In genomic region chr22:30372915-30373314, GRCh38 we compare ENCODE assay signal across 25 cellular contexts. TPM values are rescaled to one million over a fixed set of nuclear protein-coding genes. Genes with fewer than 3 reads are reported as not detected.
DNase-seq lines count a peak whose midpoint lies in the region; ATAC-seq and TF ChIP-seq lines count a peak whose summit lies in the region.
"Had no signal": no experiment of that assay in that cellular context is flagged by ENCODE, and none has a peak within 500 bp of the region (broad histone marks: within the 10 kb centered on the region; RNA-seq: fewer than 3 reads in every experiment).

No MANE protein-coding gene starts in this region.

- no peak overlapping the region for H3K4me3 ChIP-seq in NB4 (ENCODE audit: low read depth, low read length)
- no peak overlapping the region for H3K4me3 ChIP-seq in WERI-Rb-1 (ENCODE audit: low read depth, low read length)
- no peak overlapping the region for H3K4me3 ChIP-seq in naive thymus-derived CD4-positive, alpha-beta T cell (ENCODE audit: low read length)
- H3K4me3 ChIP-seq: body of pancreas, sigmoid colon, testis, uterus had no signal

- H3K4me1 Mint-ChIP-seq in CD14-positive monocyte: peaks cover 13% of the 10 kb centered on the region
- no peaks in the 10 kb centered on the region for H3K4me1 Mint-ChIP-seq in naive thymus-derived CD4-positive, alpha-beta T cell
- H3K4me1 Mint-ChIP-seq in activated naive CD4-positive, alpha-beta T cell treated with anti-CD3 and anti-CD28 coated beads for 36 hours (ENCODE audit: low read depth): no peaks in the 10 kb centered on the region
- peaks cover 27% of the 10 kb centered on the region for H3K4me1 Mint-ChIP-seq in glutamatergic neuron (ENCODE audit: low read depth, unreplicated experiment)
- H3K4me1 Mint-ChIP-seq: activated CD8-positive, alpha-beta memory T cell treated with anti-CD3 and anti-CD28 coated beads, Interleukin-2, amount 10 ng/mL, durations not matched to agents 7 days and 5 days had no signal

- DNase-seq in CD14-positive monocyte (ENCODE audit: low spot score) (peak; percentile 65), NB4 (ENCODE audit: low read depth) (peak; percentile 72), WERI-Rb-1 (no peak), NCI-H187 (lab: John Stamatoyannopoulos, UW) (no peak), T-helper 1 cell (no peak), glutamatergic neuron (no peak)
- no peak for DNase-seq in naive thymus-derived CD4-positive, alpha-beta T cell
- no peak for DNase-seq in activated naive CD4-positive, alpha-beta T cell treated with anti-CD3 and anti-CD28 coated beads for 36 hours
- DNase-seq: activated CD4-positive, alpha-beta T cell treated with anti-CD3 and anti-CD28 coated beads, Interleukin-2, amount 50 U/mL, for 1 hour; activated CD8-positive, alpha-beta memory T cell treated with anti-CD3 and anti-CD28 coated beads, Interleukin-2, amount 10 ng/mL, durations not matched to agents 7 days and 5 days; activated naive CD4-positive, alpha-beta T cell; activated T-cell treated with anti-CD3 and anti-CD28 coated beads, Interleukin-2, amount 50 U/mL, for 48 hours; cerebellar nuclear complex; GOT3; kidney; NCI-H2029 treated with DMSO at 0.1 percent for 48 hours; NCI-H226; posterior cingulate gyrus; sigmoid colon; stimulated activated naive CD4-positive, alpha-beta T cell; testis; uterus had no signal

- H3K27ac Mint-ChIP-seq in CD14-positive monocyte: peak overlapping the region; percentile 82 to 92 (median 86)
- H3K27ac Mint-ChIP-seq in naive thymus-derived CD4-positive, alpha-beta T cell: no peak overlapping the region
- H3K27ac Mint-ChIP-seq in activated naive CD4-positive, alpha-beta T cell treated with anti-CD3 and anti-CD28 coated beads for 36 hours: no peak overlapping the region
- no peak overlapping the region for H3K27ac Mint-ChIP-seq in glutamatergic neuron (ENCODE audit: unreplicated experiment)
- H3K27ac Mint-ChIP-seq: activated CD8-positive, alpha-beta memory T cell treated with anti-CD3 and anti-CD28 coated beads, Interleukin-2, amount 10 ng/mL, durations not matched to agents 7 days and 5 days; CD8-positive, alpha-beta T cell had no signal

- no peak for TF ChIP-seq POLR2A in NB4 (IDR thresholded peaks at IDR 0.05; ENCODE audit: extremely low read depth, insufficient read length)

- peak; percentile 62 for ATAC-seq in naive thymus-derived CD4-positive, alpha-beta T cell
- ATAC-seq: activated CD8-positive, alpha-beta memory T cell treated with anti-CD3 and anti-CD28 coated beads, Interleukin-2, amount 10 ng/mL, durations not matched to agents 7 days and 5 days; body of pancreas; CD8-positive, alpha-beta T cell; SK-N-SH treated with all-trans-retinoic acid at 6 μM for 48 hours had no signal

- no peaks in the 10 kb centered on the region for H3K4me1 ChIP-seq in naive thymus-derived CD4-positive, alpha-beta T cell (ENCODE audit: control insufficient read depth in 2 of 2, insufficient read depth in 2 of 2, low read length in 2 of 2)
- H3K4me1 ChIP-seq: body of pancreas, sigmoid colon, testis, uterus had no signal

- no peaks in the 10 kb centered on the region for H3K27me3 ChIP-seq in WERI-Rb-1 (ENCODE audit: insufficient read depth, low read depth, severe bottlenecking)
- no peaks in the 10 kb centered on the region for H3K27me3 ChIP-seq in naive thymus-derived CD4-positive, alpha-beta T cell (ENCODE audit: control insufficient read depth in 2 of 2, insufficient read depth in 2 of 2, low read length in 2 of 2)
- H3K27me3 ChIP-seq: body of pancreas, sigmoid colon, testis, uterus had no signal

- peaks cover 0 to 2% (median 0%) of the 10 kb centered on the region in 3 donors for H3K27me3 Mint-ChIP-seq in CD14-positive monocyte (ENCODE audit: low read depth in 3 of 3)
- no peaks in the 10 kb centered on the region for H3K27me3 Mint-ChIP-seq in naive thymus-derived CD4-positive, alpha-beta T cell
- no peaks in the 10 kb centered on the region for H3K27me3 Mint-ChIP-seq in activated naive CD4-positive, alpha-beta T cell treated with anti-CD3 and anti-CD28 coated beads for 36 hours (ENCODE audit: low read depth)
- H3K27me3 Mint-ChIP-seq in glutamatergic neuron (ENCODE audit: unreplicated experiment): peaks cover 17% of the 10 kb centered on the region
- H3K27me3 Mint-ChIP-seq: activated CD8-positive, alpha-beta memory T cell treated with anti-CD3 and anti-CD28 coated beads, Interleukin-2, amount 10 ng/mL, durations not matched to agents 7 days and 5 days had no signal

- intact Hi-C loops in CD14-positive monocyte (cut with micrococcal nuclease): no loop called here
- intact Hi-C loops in naive thymus-derived CD4-positive, alpha-beta T cell (cut with micrococcal nuclease): no loop called here
- intact Hi-C loops in activated naive CD4-positive, alpha-beta T cell treated with anti-CD3 and anti-CD28 coated beads for 36 hours (cut with micrococcal nuclease): no loop called here

- H3K36me3 Mint-ChIP-seq in CD14-positive monocyte (peaks cover 4 to 8% of the 10 kb centered on the region in 2 donors), glutamatergic neuron (ENCODE audit: unreplicated experiment) (no peaks in the 10 kb centered on the region)
- H3K36me3 Mint-ChIP-seq in naive thymus-derived CD4-positive, alpha-beta T cell: peaks cover 0 to 2% (median 0%) of the 10 kb centered on the region in 5 donors
- no peaks in the 10 kb centered on the region for H3K36me3 Mint-ChIP-seq in activated naive CD4-positive, alpha-beta T cell treated with anti-CD3 and anti-CD28 coated beads for 36 hours (ENCODE audit: low read depth)
- H3K36me3 Mint-ChIP-seq: activated CD8-positive, alpha-beta memory T cell treated with anti-CD3 and anti-CD28 coated beads, Interleukin-2, amount 10 ng/mL, durations not matched to agents 7 days and 5 days had no signal

- peaks cover 5% of the 10 kb centered on the region for H3K36me3 ChIP-seq in WERI-Rb-1
- H3K36me3 ChIP-seq in naive thymus-derived CD4-positive, alpha-beta T cell (ENCODE audit: control insufficient read depth in 2 of 3, insufficient read depth in 3 of 3, low read length in 3 of 3): no peaks in the 10 kb centered on the region
- H3K36me3 ChIP-seq: sigmoid colon, uterus had no signal

- peak overlapping the region in 1 of 2 donors; percentile 55 for H3K4me3 Mint-ChIP-seq in CD14-positive monocyte
- H3K4me3 Mint-ChIP-seq in naive thymus-derived CD4-positive, alpha-beta T cell: no peak overlapping the region
- H3K4me3 Mint-ChIP-seq in activated naive CD4-positive, alpha-beta T cell treated with anti-CD3 and anti-CD28 coated beads for 36 hours: no peak overlapping the region
- no peak overlapping the region for H3K4me3 Mint-ChIP-seq in glutamatergic neuron (ENCODE audit: unreplicated experiment)
- H3K4me3 Mint-ChIP-seq: activated CD8-positive, alpha-beta memory T cell treated with anti-CD3 and anti-CD28 coated beads, Interleukin-2, amount 10 ng/mL, durations not matched to agents 7 days and 5 days; CD8-positive, alpha-beta T cell had no signal

- CTCF ChIA-PET in naive thymus-derived CD4-positive, alpha-beta T cell (lab: Charles Lee): no interaction called here
- CTCF ChIA-PET in activated naive CD4-positive, alpha-beta T cell treated with anti-CD3 and anti-CD28 coated beads for 36 hours (lab: Charles Lee): no interaction called here

- H3K9me3 Mint-ChIP-seq in CD14-positive monocyte (no peaks in the 10 kb centered on the region), glutamatergic neuron (ENCODE audit: unreplicated experiment) (peaks cover 3% of the 10 kb centered on the region)
- no peaks in the 10 kb centered on the region for H3K9me3 Mint-ChIP-seq in naive thymus-derived CD4-positive, alpha-beta T cell
- no peaks in the 10 kb centered on the region for H3K9me3 Mint-ChIP-seq in activated naive CD4-positive, alpha-beta T cell treated with anti-CD3 and anti-CD28 coated beads for 36 hours
- H3K9me3 Mint-ChIP-seq: CD8-positive, alpha-beta T cell had no signal

- POLR2A ChIA-PET in naive thymus-derived CD4-positive, alpha-beta T cell (lab: Charles Lee): no interaction called here

- TF ChIP-seq CTCF in CD14-positive monocyte (IDR thresholded peaks at IDR 0.05) (no peak), NB4 (IDR thresholded peaks at IDR 0.05; ENCODE audit: low read depth, low read length) (no peak), WERI-Rb-1 (IDR thresholded peaks at IDR 0.05; ENCODE audit: low read depth, low read length) (no peak), glutamatergic neuron (IDR thresholded peaks at IDR 0.05; ENCODE audit: partially characterized antibody, unreplicated experiment) (no peak)

- H3K27ac ChIP-seq in WERI-Rb-1: peak overlapping the region; percentile 52
- no peak overlapping the region for H3K27ac ChIP-seq in naive thymus-derived CD4-positive, alpha-beta T cell (ENCODE audit: low read depth, low read length)
- H3K27ac ChIP-seq: body of pancreas, sigmoid colon, testis, uterus had no signal

- H3K9me3 ChIP-seq in WERI-Rb-1 (ENCODE audit: severe bottlenecking): no peaks in the 10 kb centered on the region
- no peaks in the 10 kb centered on the region for H3K9me3 ChIP-seq in naive thymus-derived CD4-positive, alpha-beta T cell (ENCODE audit: control insufficient read depth in 2 of 3, low read length in 3 of 3)
- H3K9me3 ChIP-seq: body of pancreas, sigmoid colon, testis, uterus had no signal

RNA-seq across cellular contexts. Expression of gene RNF215, which starts 14.3 kb away (rescaled TPM):
- polyA plus RNA-seq in CD14-positive monocyte: under 1 TPM; 0.26 to 0.42 TPM
- total RNA-seq in naive thymus-derived CD4-positive, alpha-beta T cell: 10 to 100 TPM in 1 of 5 experiments, 1 to 10 TPM in 4; 4.3 to 10.8 (median 5.3) TPM
- 1 to 10 TPM in 1 of 2 donors, under 1 TPM in 1; 0.08 to 1.1 TPM for polyA plus RNA-seq in naive thymus-derived CD4-positive, alpha-beta T cell
- 1 to 10 TPM; 2.8 to 3.9 TPM for total RNA-seq in activated naive CD4-positive, alpha-beta T cell treated with anti-CD3 and anti-CD28 coated beads for 36 hours
- 43.1 TPM for total RNA-seq in glutamatergic neuron (ENCODE audit: unreplicated experiment)

RNA-seq across cellular contexts. Expression of gene CCDC157, which starts 16.1 kb away (rescaled TPM):
- under 1 TPM; 0.50 to 0.54 TPM for polyA plus RNA-seq in CD14-positive monocyte
- total RNA-seq in naive thymus-derived CD4-positive, alpha-beta T cell: 1 to 10 TPM; 1.8 to 6.9 (median 3.2) TPM
- polyA plus RNA-seq in naive thymus-derived CD4-positive, alpha-beta T cell: 1 to 10 TPM; 1.4 to 2.1 TPM
- total RNA-seq in activated naive CD4-positive, alpha-beta T cell treated with anti-CD3 and anti-CD28 coated beads for 36 hours: 1 to 10 TPM; 1.1 to 1.5 TPM
- 6.2 TPM for total RNA-seq in glutamatergic neuron (ENCODE audit: unreplicated experiment)

RNA-seq across cellular contexts. Expression of gene SF3A1, which starts 16.2 kb away (rescaled TPM):
- polyA plus RNA-seq in CD14-positive monocyte: 10 to 100 TPM; 34.7 to 52.1 TPM
- total RNA-seq in naive thymus-derived CD4-positive, alpha-beta T cell: 100 to 1,000 TPM; 267 to 341 (median 284) TPM
- 100 to 1,000 TPM in 1 of 2 donors, 10 to 100 TPM in 1; 83.2 to 115 TPM for polyA plus RNA-seq in naive thymus-derived CD4-positive, alpha-beta T cell
- total RNA-seq in activated naive CD4-positive, alpha-beta T cell treated with anti-CD3 and anti-CD28 coated beads for 36 hours: 100 to 1,000 TPM; 274 to 276 TPM
- total RNA-seq in glutamatergic neuron (ENCODE audit: unreplicated experiment): 157 TPM

RNA-seq across cellular contexts. Expression of gene SEC14L2, which starts 23.9 kb away (rescaled TPM):
- polyA plus RNA-seq in CD14-positive monocyte: under 1 TPM in 1 of 2 donors, not detected in 1; 0.03 TPM
- 100 to 1,000 TPM in 1 of 5 experiments, 10 to 100 TPM in 4; 10.7 to 147 (median 16.5) TPM for total RNA-seq in naive thymus-derived CD4-positive, alpha-beta T cell
- polyA plus RNA-seq in naive thymus-derived CD4-positive, alpha-beta T cell: 10 to 100 TPM; 12.7 to 20.7 TPM
- total RNA-seq in activated naive CD4-positive, alpha-beta T cell treated with anti-CD3 and anti-CD28 coated beads for 36 hours: 1 to 10 TPM; 8.2 to 8.8 TPM
- 0.76 TPM for total RNA-seq in glutamatergic neuron (ENCODE audit: unreplicated experiment)

RNA-seq across cellular contexts. Expression of gene TBC1D10A, which starts 46.2 kb away (rescaled TPM):
- 10 to 100 TPM; 13.4 to 21.8 TPM for polyA plus RNA-seq in CD14-positive monocyte
- total RNA-seq in naive thymus-derived CD4-positive, alpha-beta T cell: 10 to 100 TPM; 47.2 to 73.8 (median 70.9) TPM
- polyA plus RNA-seq in naive thymus-derived CD4-positive, alpha-beta T cell: 10 to 100 TPM; 62.6 to 84.7 TPM
- total RNA-seq in activated naive CD4-positive, alpha-beta T cell treated with anti-CD3 and anti-CD28 coated beads for 36 hours: 10 to 100 TPM; 19.4 to 21.4 TPM
- total RNA-seq in glutamatergic neuron (ENCODE audit: unreplicated experiment): 5.0 TPM

Comparison
In these comparisons a context has a peak if more than half of its experiments do, and no peak if none do; other contexts are left out.
1. DNase-seq: peak in CD14-positive monocyte (single experiment) and NB4 (single experiment); none in WERI-Rb-1 (single experiment), naive thymus-derived CD4-positive, alpha-beta T cell (0 of 9), NCI-H187 (0 of 2), T-helper 1 cell (0 of 5), activated naive CD4-positive, alpha-beta T cell treated with anti-CD3 and anti-CD28 coated beads for 36 hours (single experiment) and glutamatergic neuron (single experiment).
2. H3K27ac Mint-ChIP-seq: peak in CD14-positive monocyte (7 of 7); none in naive thymus-derived CD4-positive, alpha-beta T cell (0 of 9), activated naive CD4-positive, alpha-beta T cell treated with anti-CD3 and anti-CD28 coated beads for 36 hours (single experiment) and glutamatergic neuron (single experiment).